27 cellular contexts compared by ENCODE assay signal in the genomic region with DNA sequence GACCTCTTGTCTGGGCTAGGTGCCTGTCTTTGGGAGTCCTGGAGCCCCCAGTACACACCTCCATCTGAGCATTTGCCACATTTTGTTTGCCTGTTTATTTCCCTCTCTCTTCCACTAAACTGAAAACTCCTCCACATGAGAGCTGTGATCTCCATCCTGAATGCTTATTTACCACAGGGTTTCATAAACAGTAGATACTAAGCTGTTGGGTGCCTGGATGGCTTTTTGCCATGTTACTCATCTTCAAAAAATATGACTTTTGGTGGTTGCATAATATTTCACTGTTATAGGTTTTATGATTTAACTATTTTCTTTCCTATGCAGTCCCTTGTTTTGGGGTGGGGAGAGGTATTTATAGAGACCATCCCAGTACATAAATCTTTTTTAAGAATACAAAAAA.
A peak's percentile ranks its signal among the peaks of the same experiment; 100 is the strongest.
DNase-seq lines count a peak whose midpoint lies in the region; ATAC-seq and TF ChIP-seq lines count a peak whose summit lies in the region.
"Had no signal": no experiment of that assay in that cellular context is flagged by ENCODE, and none has a peak within 500 bp of the region (broad histone marks: within the 10 kb centered on the region; RNA-seq: fewer than 3 reads in every experiment).

No MANE protein-coding gene starts in this region.

- H3K27me3 Mint-ChIP-seq in GM23338 (ENCODE audit: insufficient read depth, low read depth, poor library complexity): no peaks in the 10 kb centered on the region

- H3K36me3 ChIP-seq in GM23338 (ENCODE audit: insufficient read depth) (no peaks in the 10 kb centered on the region), mammary epithelial cell (ENCODE audit: insufficient read depth, low read length) (no peaks in the 10 kb centered on the region), left lung (no peaks in the 10 kb centered on the region)
- H3K36me3 ChIP-seq: ovary, suprapubic skin, upper lobe of left lung had no signal

- no peaks in the 10 kb centered on the region for H3K9me3 Mint-ChIP-seq in GM23338
- H3K9me3 Mint-ChIP-seq: activated B cell treated with CpG ODN at 0.5 μM for 24 hours; activated naive CD4-positive, alpha-beta T cell treated with anti-CD3 and anti-CD28 coated beads for 36 hours; CD4-positive, alpha-beta T cell had no signal

- H3K27ac Mint-ChIP-seq in GM23338: no peak overlapping the region
- H3K27ac Mint-ChIP-seq: activated B cell treated with CpG ODN at 0.5 μM for 24 hours; activated naive CD4-positive, alpha-beta T cell treated with anti-CD3 and anti-CD28 coated beads for 36 hours; CD4-positive, alpha-beta T cell had no signal

- H3K4me3 ChIP-seq in AG09309 (ENCODE audit: control insufficient read depth, low read depth, low read length) (no peak overlapping the region), GM23338 (no peak overlapping the region), mammary epithelial cell (replicated peaks in 1 of 3; ENCODE audit: insufficient read depth in 1 of 3, low read depth in 2 of 3, low read length in 3 of 3) (no peak overlapping the region), fibroblast of villous mesenchyme (ENCODE audit: low read depth, low read length) (no peak overlapping the region), left lung (no peak overlapping the region)
- H3K4me3 ChIP-seq: ovary, skin epidermis, suprapubic skin, upper lobe of left lung had no signal

- no peak overlapping the region for H3K4me3 Mint-ChIP-seq in GM23338
- H3K4me3 Mint-ChIP-seq: activated B cell treated with CpG ODN at 0.5 μM for 24 hours; activated naive CD4-positive, alpha-beta T cell treated with anti-CD3 and anti-CD28 coated beads for 36 hours; CD4-positive, alpha-beta T cell had no signal

- no peaks in the 10 kb centered on the region for H3K36me3 Mint-ChIP-seq in GM23338 (ENCODE audit: low read depth)

- dilution Hi-C loops in mammary epithelial cell (cut with HindIII; ENCODE audit: low sequenced_read_pairs): no loop called here

- in situ Hi-C loops in mammary epithelial cell (cut with MboI; ENCODE audit: low sequenced_read_pairs in 2 of 2): no loop called here

- no peaks in the 10 kb centered on the region for H3K79me2 ChIP-seq in GM23338 (replicated peaks; ENCODE audit: insufficient read depth)
- H3K79me2 ChIP-seq in mammary epithelial cell (ENCODE audit: insufficient read depth, low read length): no peaks in the 10 kb centered on the region

- H3K9me3 ChIP-seq in mammary epithelial cell (replicated peaks; ENCODE audit: insufficient read depth, low read length) (no peaks in the 10 kb centered on the region), left lung (no peaks in the 10 kb centered on the region)
- H3K9me3 ChIP-seq: ovary, suprapubic skin, upper lobe of left lung had no signal

- H3K4me1 ChIP-seq in GM23338 (ENCODE audit: insufficient read depth) (no peaks in the 10 kb centered on the region), mammary epithelial cell (ENCODE audit: insufficient read depth, low read length) (peaks cover 8% of the 10 kb centered on the region), left lung (no peaks in the 10 kb centered on the region)
- H3K4me1 ChIP-seq: upper lobe of left lung had no signal

- H3K9me2 ChIP-seq in GM23338 (ENCODE audit: insufficient read depth): no peaks in the 10 kb centered on the region

- H3K27me3 ChIP-seq in GM23338 (ENCODE audit: insufficient read depth) (no peaks in the 10 kb centered on the region), mammary epithelial cell (ENCODE audit: insufficient read depth, low read length) (no peaks in the 10 kb centered on the region), left lung (no peaks in the 10 kb centered on the region)
- H3K27me3 ChIP-seq: ovary, suprapubic skin, upper lobe of left lung had no signal

- H3K4me2 ChIP-seq in GM23338 (no peak overlapping the region), mammary epithelial cell (ENCODE audit: insufficient read depth, low read depth, low read length) (no peak overlapping the region)

- H4K20me1 ChIP-seq in GM23338 (replicated peaks; ENCODE audit: insufficient read depth) (no peaks in the 10 kb centered on the region; the same call in 1 of the 2 replicates), mammary epithelial cell (ENCODE audit: insufficient read depth, low read length) (no peaks in the 10 kb centered on the region)

- peak overlapping the region; percentile 56; the same call in 1 of the 2 replicates for H2AFZ ChIP-seq in GM23338
- H2AFZ ChIP-seq in mammary epithelial cell (ENCODE audit: low read depth, low read length): no peak overlapping the region

- ATAC-seq in GM23338: no peak
- ATAC-seq in left lung: no peak

- H3K27ac ChIP-seq in GM23338 (ENCODE audit: low read depth) (no peak overlapping the region), mammary epithelial cell (ENCODE audit: insufficient read depth, low read depth, low read length) (no peak overlapping the region), left lung (no peak overlapping the region)
- H3K27ac ChIP-seq: HL-60, ovary, skin epidermis, suprapubic skin, upper lobe of left lung had no signal

- intact Hi-C loops in mammary epithelial cell (cut with micrococcal nuclease) (loop anchor here (5.0 kb wide), 2 partner anchors 50 to 65 kb away; no protein-coding TSS in a partner anchor), left lung (cut with DNase I) (no loop called here)

- H3F3A ChIP-seq in GM23338 (replicated peaks; ENCODE audit: low read depth): no peaks in the 10 kb centered on the region

- H3K9ac ChIP-seq in mammary epithelial cell (ENCODE audit: insufficient read depth, low read length): no peak overlapping the region

- H3K4me1 Mint-ChIP-seq in GM23338: peaks cover 4% of the 10 kb centered on the region; the same call in 1 of the 3 replicates
- H3K4me1 Mint-ChIP-seq: activated B cell treated with CpG ODN at 0.5 μM for 24 hours had no signal

- BruUV-seq in mammary epithelial cell (replicated peaks; lab: Mats Ljungman, UMichigan): no TSS peak

- CTCF ChIA-PET in mammary epithelial cell (lab: Charles Lee; ENCODE audit: low non-redundant PET): no interaction called here

- DNase-seq in AG09309 (ENCODE audit: low read depth) (peak; percentile 17), GM23338 (ENCODE audit: low spot score) (no peak), mammary epithelial cell (peak; percentile 8), fibroblast of villous mesenchyme (ENCODE audit: low read depth) (peak; percentile 15), ureter (ENCODE audit: low spot score) (no peak), left lung (no peak), germinal center (ENCODE audit: low spot score) (no peak)
- no peak for DNase-seq in activated CD4-positive, alpha-beta T cell treated with anti-CD3 and anti-CD28 coated beads, Interleukin-2, amount 50 U/mL, for 48 hours
- DNase-seq: activated B cell treated with CpG ODN at 0.5 μM for 24 hours; activated CD4-positive, alpha-beta T cell treated with anti-CD3 and anti-CD28 coated beads, Interleukin-2, amount 50 U/mL, for 1 hour; activated CD8-positive, alpha-beta memory T cell treated with anti-CD3 and anti-CD28 coated beads, Interleukin-2, amount 50 U/mL, for 4 hours; activated naive CD4-positive, alpha-beta T cell treated with anti-CD3 and anti-CD28 coated beads for 36 hours; amygdala; CD4-positive, alpha-beta T cell; H7; KG1; NCI-H1930; NCI-H526; NK-92 treated with Interleukin-12 subunit alpha and Interleukin-12 subunit beta, amount 100 ng/mL, for 24 hours; ovary; retina; stimulated activated naive CD4-positive, alpha-beta T cell treated with Interleukin-2 at 50 U/mL for 16 hours; T-helper 1 cell; upper lobe of left lung had no signal

- no peak for TF ChIP-seq CTCF in AG09309 (IDR thresholded peaks at IDR 0.05; ENCODE audit: control insufficient read depth, insufficient read depth, low read depth, low read length, missing control alignments)
- no peak for TF ChIP-seq CTCF in GM23338 (conservative IDR thresholded peaks at IDR 0.05; ENCODE audit: low read depth in 2 of 2)
- no peak for TF ChIP-seq CTCF in mammary epithelial cell (conservative IDR thresholded peaks at IDR 0.05 in 1 of 2, IDR thresholded peaks at IDR 0.05 in 1 of 2; ENCODE audit: extremely low read depth in 1 of 2, insufficient read depth in 1 of 2, low read depth in 1 of 2, low read length in 2 of 2)
- TF ChIP-seq CTCF in fibroblast of villous mesenchyme (IDR thresholded peaks at IDR 0.05; ENCODE audit: insufficient read depth, low read depth, low read length): no peak
- no peak for TF ChIP-seq CTCF in left lung (IDR thresholded peaks at IDR 0.05)

TF ChIP-seq in GM23338, 12 proteins besides CTCF, POLR2A, EP300 and RAD21 (continues in another document):
- TF ChIP-seq POLR2AphosphoS5 (IDR thresholded peaks at IDR 0.05; ENCODE audit: low read depth) (no peak), CREB1 (CRISPR knock-in tag; IDR thresholded peaks at IDR 0.05; ENCODE audit: low read depth) (no peak), NANOG (IDR thresholded peaks at IDR 0.05; ENCODE audit: borderline replicate concordance) (no peak)
- TF ChIP-seq, protein P1, sequence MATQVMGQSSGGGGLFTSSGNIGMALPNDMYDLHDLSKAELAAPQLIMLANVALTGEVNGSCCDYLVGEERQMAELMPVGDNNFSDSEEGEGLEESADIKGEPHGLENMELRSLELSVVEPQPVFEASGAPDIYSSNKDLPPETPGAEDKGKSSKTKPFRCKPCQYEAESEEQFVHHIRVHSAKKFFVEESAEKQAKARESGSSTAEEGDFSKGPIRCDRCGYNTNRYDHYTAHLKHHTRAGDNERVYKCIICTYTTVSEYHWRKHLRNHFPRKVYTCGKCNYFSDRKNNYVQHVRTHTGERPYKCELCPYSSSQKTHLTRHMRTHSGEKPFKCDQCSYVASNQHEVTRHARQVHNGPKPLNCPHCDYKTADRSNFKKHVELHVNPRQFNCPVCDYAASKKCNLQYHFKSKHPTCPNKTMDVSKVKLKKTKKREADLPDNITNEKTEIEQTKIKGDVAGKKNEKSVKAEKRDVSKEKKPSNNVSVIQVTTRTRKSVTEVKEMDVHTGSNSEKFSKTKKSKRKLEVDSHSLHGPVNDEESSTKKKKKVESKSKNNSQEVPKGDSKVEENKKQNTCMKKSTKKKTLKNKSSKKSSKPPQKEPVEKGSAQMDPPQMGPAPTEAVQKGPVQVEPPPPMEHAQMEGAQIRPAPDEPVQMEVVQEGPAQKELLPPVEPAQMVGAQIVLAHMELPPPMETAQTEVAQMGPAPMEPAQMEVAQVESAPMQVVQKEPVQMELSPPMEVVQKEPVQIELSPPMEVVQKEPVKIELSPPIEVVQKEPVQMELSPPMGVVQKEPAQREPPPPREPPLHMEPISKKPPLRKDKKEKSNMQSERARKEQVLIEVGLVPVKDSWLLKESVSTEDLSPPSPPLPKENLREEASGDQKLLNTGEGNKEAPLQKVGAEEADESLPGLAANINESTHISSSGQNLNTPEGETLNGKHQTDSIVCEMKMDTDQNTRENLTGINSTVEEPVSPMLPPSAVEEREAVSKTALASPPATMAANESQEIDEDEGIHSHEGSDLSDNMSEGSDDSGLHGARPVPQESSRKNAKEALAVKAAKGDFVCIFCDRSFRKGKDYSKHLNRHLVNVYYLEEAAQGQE (IDR thresholded peaks at IDR 0.05; ENCODE audit: unreplicated experiment): no peak

Comparison
In these comparisons a context has a peak if more than half of its experiments do, and no peak if none do; other contexts are left out.
1. DNase-seq: peak in AG09309 (single experiment), mammary epithelial cell (single experiment) and fibroblast of villous mesenchyme (single experiment); none in GM23338 (single experiment), ureter (single experiment), left lung (0 of 2), germinal center (single experiment) and activated CD4-positive, alpha-beta T cell treated with anti-CD3 and anti-CD28 coated beads, Interleukin-2, amount 50 U/mL, for 48 hours (0 of 2).